In the genomic region with DNA sequence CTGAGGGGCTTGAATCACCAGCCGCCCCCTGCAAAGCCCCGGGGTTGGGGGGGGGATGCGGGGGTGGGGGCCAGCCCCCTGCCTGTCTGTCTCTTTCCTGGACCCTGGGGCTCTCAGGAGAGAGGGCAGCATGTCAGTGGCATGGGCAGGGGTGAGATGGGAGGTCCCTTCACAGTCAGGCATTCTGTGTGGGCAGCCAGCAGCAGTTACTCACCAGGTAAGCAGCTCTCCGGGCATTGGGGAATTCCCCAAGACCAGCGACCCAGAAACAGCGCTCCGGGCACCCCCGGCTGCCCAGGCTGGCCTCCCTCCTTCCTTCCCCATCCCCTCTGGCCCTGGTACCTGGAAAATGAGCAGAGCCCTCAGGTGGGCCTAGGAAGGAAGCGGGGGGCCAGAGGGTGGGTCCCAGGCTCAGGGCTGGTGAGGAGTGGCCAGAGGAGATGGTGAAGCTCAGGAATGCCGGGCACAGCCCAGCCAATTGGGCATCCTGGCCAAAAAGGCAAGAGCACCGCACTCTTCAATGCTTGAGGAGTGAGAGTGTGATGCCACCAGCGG, we compare ENCODE assay signal across 9 cellular contexts. TPM values are rescaled to one million over a fixed set of nuclear protein-coding genes. Genes with fewer than 3 reads are reported as not detected.
DNase-seq lines count a peak whose midpoint lies in the region; ATAC-seq lines count a peak whose summit lies in the region.
"Had no signal": no experiment of that assay in that cellular context is flagged by ENCODE, and none has a peak within 500 bp of the region (broad histone marks: within the 10 kb centered on the region; RNA-seq: fewer than 3 reads in every experiment).

No MANE protein-coding gene starts in this region.

- no peaks in the 10 kb centered on the region for H3K27me3 Mint-ChIP-seq in activated T-helper 2 cell treated with anti-CD3 and anti-CD28 coated beads, Interferon-gamma antibody, Interleukin-2, Interleukin-4, amounts not matched to agents 10 μg/mL and 5 μg/mL and 100 μg/mL, durations not matched to agents 14 hours and 24 hours and 36 hours (ENCODE audit: low read depth)

- H3K9me3 Mint-ChIP-seq in activated T-helper 2 cell treated with anti-CD3 and anti-CD28 coated beads, Interferon-gamma antibody, Interleukin-2, Interleukin-4, amounts not matched to agents 10 μg/mL and 5 μg/mL and 100 μg/mL, durations not matched to agents 14 hours and 24 hours and 36 hours, result no peaks in the 10 kb centered on the region

- peak overlapping the region; percentile 89 for H3K27ac Mint-ChIP-seq in activated T-helper 2 cell treated with anti-CD3 and anti-CD28 coated beads, Interferon-gamma antibody, Interleukin-2, Interleukin-4, amounts not matched to agents 10 μg/mL and 5 μg/mL and 100 μg/mL, durations not matched to agents 14 hours and 24 hours and 36 hours

- H3K36me3 Mint-ChIP-seq in activated T-helper 2 cell treated with anti-CD3 and anti-CD28 coated beads, Interferon-gamma antibody, Interleukin-2, Interleukin-4, amounts not matched to agents 10 μg/mL and 5 μg/mL and 100 μg/mL, durations not matched to agents 14 hours and 24 hours and 36 hours (ENCODE audit: low read depth), result peaks cover 5% of the 10 kb centered on the region

- H3K4me1 Mint-ChIP-seq in activated T-helper 2 cell treated with anti-CD3 and anti-CD28 coated beads, Interferon-gamma antibody, Interleukin-2, Interleukin-4, amounts not matched to agents 10 μg/mL and 5 μg/mL and 100 μg/mL, durations not matched to agents 14 hours and 24 hours and 36 hours (ENCODE audit: low read depth), result peaks cover 64% of the 10 kb centered on the region

- ATAC-seq in HG02610 (IDR thresholded peaks at IDR 0.05; ENCODE audit: unreplicated experiment), result no peak
- ATAC-seq in HG02759 (IDR thresholded peaks at IDR 0.05; ENCODE audit: unreplicated experiment), result no peak

- in situ Hi-C loops in ACHN (cut with HindIII; ENCODE audit: low pct_ligation_motif_present, low pct_unique_long_range_greater_than_20kb, low sequenced_read_pairs), result no loop called here

- DNase-seq in ACHN (peak; percentile 90), H4 (ENCODE audit: low spot score) (peak; percentile 41), kidney tubule cell (ENCODE audit: low spot score) (peak; percentile 99), NCI-H748 treated with DMSO at 0.1 percent for 48 hours (lab: John Stamatoyannopoulos, UW) (no peak), NCI-H748 (lab: John Stamatoyannopoulos, UW; ENCODE audit: unreplicated experiment) (no peak)
- DNase-seq in activated T-helper 2 cell treated with anti-CD3 and anti-CD28 coated beads, Interferon-gamma antibody, Interleukin-2, Interleukin-4, amounts not matched to agents 10 μg/mL and 5 μg/mL and 100 μg/mL, durations not matched to agents 14 hours and 24 hours and 36 hours (ENCODE audit: low spot score), result no peak
- DNase-seq: DMS153 had no signal

- H3K4me3 Mint-ChIP-seq in activated T-helper 2 cell treated with anti-CD3 and anti-CD28 coated beads, Interferon-gamma antibody, Interleukin-2, Interleukin-4, amounts not matched to agents 10 μg/mL and 5 μg/mL and 100 μg/mL, durations not matched to agents 14 hours and 24 hours and 36 hours (ENCODE audit: low read depth), result no peak overlapping the region

- intact Hi-C loops in activated T-helper 2 cell treated with anti-CD3 and anti-CD28 coated beads, Interferon-gamma antibody, Interleukin-2, Interleukin-4, amounts not matched to agents 10 μg/mL and 5 μg/mL and 100 μg/mL, durations not matched to agents 14 hours and 24 hours and 36 hours (cut with micrococcal nuclease), result loop anchor here (5.0 kb wide), 1 partner anchor 37 kb away; a partner anchor contains a TSS

RNA-seq across cellular contexts. Expression of a gene that starts 4.2 kb away (rescaled TPM):
- total RNA-seq in H4 (2014; rRNA removed; shearing (Covaris generic)), result 2.2 and 3.9 TPM in 2 replicates
- 919 and 932 TPM in 2 replicates for total RNA-seq in activated T-helper 2 cell treated with anti-CD3 and anti-CD28 coated beads, Interferon-gamma antibody, Interleukin-2, Interleukin-4, amounts not matched to agents 10 μg/mL and 5 μg/mL and 100 μg/mL, durations not matched to agents 14 hours and 24 hours and 36 hours

RNA-seq across cellular contexts. Expression of a gene that starts 15.9 kb away (rescaled TPM):
- total RNA-seq in H4 (2014; rRNA removed; shearing (Covaris generic)), result not detected in 2 replicates
- 148 and 152 TPM in 2 replicates for total RNA-seq in activated T-helper 2 cell treated with anti-CD3 and anti-CD28 coated beads, Interferon-gamma antibody, Interleukin-2, Interleukin-4, amounts not matched to agents 10 μg/mL and 5 μg/mL and 100 μg/mL, durations not matched to agents 14 hours and 24 hours and 36 hours

RNA-seq across cellular contexts. Expression of a gene that starts 38.5 kb away (rescaled TPM):
- total RNA-seq in H4 (2014; rRNA removed; shearing (Covaris generic)), result 2.9 and 6.6 TPM in 2 replicates
- total RNA-seq in activated T-helper 2 cell treated with anti-CD3 and anti-CD28 coated beads, Interferon-gamma antibody, Interleukin-2, Interleukin-4, amounts not matched to agents 10 μg/mL and 5 μg/mL and 100 μg/mL, durations not matched to agents 14 hours and 24 hours and 36 hours, result 11.1 TPM in 2 replicates

Comparison
In these comparisons a context has a peak if more than half of its experiments do, and no peak if none do; other contexts are left out.
1. DNase-seq: peak in ACHN (single experiment), H4 (single experiment) and kidney tubule cell (single experiment); none in activated T-helper 2 cell treated with anti-CD3 and anti-CD28 coated beads, Interferon-gamma antibody, Interleukin-2, Interleukin-4, amounts not matched to agents 10 μg/mL and 5 μg/mL and 100 μg/mL, durations not matched to agents 14 hours and 24 hours and 36 hours (single experiment), NCI-H748 treated with DMSO at 0.1 percent for 48 hours (single experiment) and NCI-H748 (single experiment).
2. RNA of a gene that starts 4.2 kb away (total RNA-seq): 919 to 932 TPM in activated T-helper 2 cell treated with anti-CD3 and anti-CD28 coated beads, Interferon-gamma antibody, Interleukin-2, Interleukin-4, amounts not matched to agents 10 μg/mL and 5 μg/mL and 100 μg/mL, durations not matched to agents 14 hours and 24 hours and 36 hours; 2.2 to 3.9 TPM in H4; every median in the first group is over 100 times any median in the second.
3. RNA of a gene that starts 15.9 kb away (total RNA-seq): 148 to 152 TPM in activated T-helper 2 cell treated with anti-CD3 and anti-CD28 coated beads, Interferon-gamma antibody, Interleukin-2, Interleukin-4, amounts not matched to agents 10 μg/mL and 5 μg/mL and 100 μg/mL, durations not matched to agents 14 hours and 24 hours and 36 hours; not detected in H4; every median in the first group is over 100 times any median in the second.